In genomic region chr11:96146765-96147164, GRCh38 we compare ENCODE assay signal across 20 cellular contexts.
"Had no signal": no experiment of that assay in that cellular context is flagged by ENCODE, and none has a peak within 500 bp of the region (broad histone marks: within the 10 kb centered on the region; RNA-seq: fewer than 3 reads in every experiment).

No MANE protein-coding gene starts in this region.

- H3K36me3 Mint-ChIP-seq: neural progenitor cell had no signal

- H3K9me3 ChIP-seq: lower lobe of right lung, ovary, tibial nerve, vagina had no signal

- H3K27ac ChIP-seq: lower lobe of right lung, neural progenitor cell, ovary, tibial nerve, vagina had no signal

- H3K27me3 ChIP-seq: neural progenitor cell, ovary, tibial nerve, vagina had no signal

- H3K4me3 Mint-ChIP-seq: activated CD4-positive, alpha-beta T cell treated with anti-CD3 and anti-CD28 coated beads, Interleukin-2, amount 10 ng/mL, durations not matched to agents 7 days and 5 days; dendritic cell treated with granulocyte-macrophage colony-stimulating factor and Interleukin-4, amounts not matched to agents 40 ng/mL and 50 ng/mL, for 4 days; neural progenitor cell; T-helper 2 cell treated with Interferon-gamma antibody and Interleukin-4, amounts not matched to agents 5 μg/mL and 100 μg/mL, for 36 hours had no signal

- H3K4me3 ChIP-seq: lower lobe of right lung, neural progenitor cell, ovary, tibial nerve, vagina had no signal

- H3K27ac Mint-ChIP-seq: activated CD4-positive, alpha-beta T cell treated with anti-CD3 and anti-CD28 coated beads, Interleukin-2, amount 10 ng/mL, durations not matched to agents 7 days and 5 days; activated naive CD4-positive, alpha-beta T cell treated with anti-CD3 and anti-CD28 coated beads, Interleukin-2, amount 50 U/mL, for 72 hours; dendritic cell treated with granulocyte-macrophage colony-stimulating factor and Interleukin-4, amounts not matched to agents 40 ng/mL and 50 ng/mL, for 4 days; neural progenitor cell; T-helper 2 cell treated with Interferon-gamma antibody and Interleukin-4, amounts not matched to agents 5 μg/mL and 100 μg/mL, for 36 hours had no signal

- ATAC-seq: activated naive CD4-positive, alpha-beta T cell treated with anti-CD3 and anti-CD28 coated beads, Interleukin-2, amount 50 U/mL, for 72 hours; left cardiac atrium; lower lobe of right lung; sciatic nerve had no signal

- H3K9me3 Mint-ChIP-seq: activated CD4-positive, alpha-beta T cell treated with anti-CD3 and anti-CD28 coated beads, Interleukin-2, amount 10 ng/mL, durations not matched to agents 7 days and 5 days; dendritic cell treated with granulocyte-macrophage colony-stimulating factor and Interleukin-4, amounts not matched to agents 40 ng/mL and 50 ng/mL, for 4 days; neural progenitor cell; T-helper 2 cell treated with Interferon-gamma antibody and Interleukin-4, amounts not matched to agents 5 μg/mL and 100 μg/mL, for 36 hours had no signal

- DNase-seq: activated CD4-positive, alpha-beta T cell treated with anti-CD3 and anti-CD28 coated beads, Interleukin-2, amount 10 ng/mL, durations not matched to agents 7 days and 5 days; activated CD8-positive, alpha-beta memory T cell treated with anti-CD3 and anti-CD28 coated beads for 24 hours; activated T-cell treated with anti-CD3 and anti-CD28 coated beads for 4 hours; amygdala; cerebellar nuclear complex; effector memory CD4-positive, alpha-beta T cell; foreskin melanocyte; left cardiac atrium; lower lobe of right lung; ovary; stimulated activated naive CD4-positive, alpha-beta T cell; substantia nigra; SW 1271 had no signal

- H3K36me3 ChIP-seq: lower lobe of right lung, neural progenitor cell, ovary, tibial nerve, vagina had no signal

- H3K27me3 Mint-ChIP-seq: activated CD4-positive, alpha-beta T cell treated with anti-CD3 and anti-CD28 coated beads, Interleukin-2, amount 10 ng/mL, durations not matched to agents 7 days and 5 days had no signal
